In genomic region chr5:102283111-102283797, GRCh38 we compare ENCODE assay signal across 16 cellular contexts.
DNase-seq lines count a peak whose midpoint lies in the region; ATAC-seq and TF ChIP-seq lines count a peak whose summit lies in the region.
"Had no signal": no experiment of that assay in that cellular context is flagged by ENCODE, and none has a peak within 500 bp of the region (broad histone marks: within the 10 kb centered on the region; RNA-seq: fewer than 3 reads in every experiment).

No MANE protein-coding gene starts in this region.

- H3K4me3 ChIP-seq in NB4 (ENCODE audit: low read depth, low read length), result no peak overlapping the region
- H3K4me3 ChIP-seq in neutrophil (ENCODE audit: low read depth in 1 of 2, low read length in 1 of 2), result peak overlapping the region in 1 of 2 experiments; percentile 45
- H3K4me3 ChIP-seq: gastroesophageal sphincter had no signal

- peak; percentile 66 for ATAC-seq in GM18909 (IDR thresholded peaks at IDR 0.05; ENCODE audit: poor library complexity, unreplicated experiment)
- ATAC-seq in HG02884 (IDR thresholded peaks at IDR 0.05; ENCODE audit: unreplicated experiment), result peak; percentile 41
- no peak for ATAC-seq in HG02973 (IDR thresholded peaks at IDR 0.05; ENCODE audit: unreplicated experiment)
- ATAC-seq: effector memory CD8-positive, alpha-beta T cell; gastroesophageal sphincter; PC-3 had no signal

- H3K27ac ChIP-seq in neutrophil, result peak overlapping the region; percentile 67
- H3K27ac ChIP-seq: gastroesophageal sphincter had no signal

- H3K27me3 ChIP-seq in neutrophil, result no peaks in the 10 kb centered on the region
- H3K27me3 ChIP-seq: gastroesophageal sphincter had no signal

- TF ChIP-seq CTCF in NB4 (IDR thresholded peaks at IDR 0.05; ENCODE audit: low read depth, low read length) (no peak), neutrophil (IDR thresholded peaks at IDR 0.05) (no peak)

- peaks cover 90 to 96% of the 10 kb centered on the region in 2 experiments for H3K4me1 ChIP-seq in neutrophil (ENCODE audit: control insufficient read depth in 1 of 2, insufficient read depth in 1 of 2, low read depth in 1 of 2, low read length in 1 of 2)
- H3K4me1 ChIP-seq: Caco-2, gastroesophageal sphincter had no signal

- peak; percentile 67 for DNase-seq in NB4 (ENCODE audit: low read depth)
- DNase-seq in cerebellar cortex (ENCODE audit: low spot score), result no peak
- no peak for DNase-seq in cortex of kidney (lab: John Stamatoyannopoulos, UW)
- DNase-seq: activated CD4-positive, alpha-beta T cell treated with anti-CD3 and anti-CD28 coated beads, Interleukin-2, amount 50 U/mL, for 48 hours; activated effector memory CD4-positive, alpha-beta T cell treated with anti-CD3 and anti-CD28 coated beads, Interleukin-2, amount 50 U/mL, for 16 hours; Caco-2; effector memory CD8-positive, alpha-beta T cell; kidney glomerular epithelial cell; NCI-H2107; PC-3; substantia nigra had no signal

- H3K36me3 ChIP-seq in neutrophil, result no peaks in the 10 kb centered on the region
- H3K36me3 ChIP-seq: gastroesophageal sphincter had no signal

- no peaks in the 10 kb centered on the region for H3K9me3 ChIP-seq in neutrophil
- H3K9me3 ChIP-seq: Caco-2, gastroesophageal sphincter had no signal

- no peak for TF ChIP-seq POLR2A in NB4 (IDR thresholded peaks at IDR 0.05; ENCODE audit: extremely low read depth, insufficient read length)
